Comparison of ENCODE assay signal across 1 cellular context in genomic region chr1:23575226-23575810, GRCh38.
TF ChIP-seq lines count a peak whose summit lies in the region.

No MANE protein-coding gene starts in this region.

TF ChIP-seq in SK-N-SH treated with all-trans-retinoic acid at 6 μM for 48 hours, 23 proteins besides CTCF, POLR2A, EP300 and RAD21 (continued from another document):
- TF ChIP-seq TCF4 (CRISPR knock-in tag; IDR thresholded peaks at IDR 0.05; ENCODE audit: borderline replicate concordance): no peak
- TF ChIP-seq GLIS3 (CRISPR knock-in tag; IDR thresholded peaks at IDR 0.05): no peak
- TF ChIP-seq TOX (CRISPR knock-in tag; IDR thresholded peaks at IDR 0.05; ENCODE audit: borderline replicate concordance): no peak
- no peak for TF ChIP-seq BACH2 (CRISPR knock-in tag; IDR thresholded peaks at IDR 0.05; ENCODE audit: borderline replicate concordance)
- no peak for TF ChIP-seq SNAI2 (CRISPR knock-in tag; IDR thresholded peaks at IDR 0.05)
